ENCODE assay signal across 21 cellular contexts in genomic region chr3:184503647-184504046, GRCh38. TPM values are rescaled to one million over a fixed set of nuclear protein-coding genes. Genes with fewer than 3 reads are reported as not detected.
"Had no signal": no experiment of that assay in that cellular context is flagged by ENCODE, and none has a peak within 500 bp of the region (broad histone marks: within the 10 kb centered on the region; RNA-seq: fewer than 3 reads in every experiment).

No MANE protein-coding gene starts in this region.

- H3K27ac Mint-ChIP-seq: activated naive CD4-positive, alpha-beta T cell treated with anti-CD3 and anti-CD28 coated beads, Interleukin-2, amount 50 U/mL, for 24 hours; activated T-cell treated with anti-CD3 and anti-CD28 coated beads, Interleukin-2, amount 50 U/mL, for 72 hours; nephron progenitor cell; stimulated activated memory B cell treated with anti-CD40 and anti-IgM and Interleukin-4, amounts not matched to agents 10 μg/mL and 1 μg/mL and 100 μg/mL, for 72 hours; type B pancreatic cell had no signal

- H3K36me3 ChIP-seq: gastroesophageal sphincter, heart left ventricle, left ventricle myocardium inferior, spleen had no signal

- H3K4me1 ChIP-seq: gastroesophageal sphincter, left ventricle myocardium inferior, spleen, testis had no signal

- FAIRE-seq: astrocyte, bronchial epithelial cell had no signal

- H3K4me3 ChIP-seq: gastroesophageal sphincter, heart left ventricle, left ventricle myocardium inferior, spleen, testis had no signal

- H3K9me3 ChIP-seq: testis had no signal

- H3K9me3 Mint-ChIP-seq: activated T-cell treated with anti-CD3 and anti-CD28 coated beads, Interleukin-2, amount 50 U/mL, for 72 hours had no signal

- ATAC-seq: activated T-cell treated with anti-CD3 and anti-CD28 coated beads, Interleukin-2, amount 50 U/mL, for 72 hours; esophagus mucosa; gastroesophageal sphincter; heart left ventricle; stimulated activated memory B cell treated with anti-CD40 and anti-IgM and Interleukin-4, amounts not matched to agents 10 μg/mL and 1 μg/mL and 100 μg/mL, for 72 hours had no signal

- DNase-seq: activated CD4-positive, alpha-beta T cell treated with anti-CD3 and anti-CD28 coated beads, Interleukin-2, amount 50 U/mL, for 1 hour; activated CD4-positive, CD25-positive, alpha-beta regulatory T cell treated with anti-CD3 and anti-CD28 coated beads, Interleukin-2, amount 50 U/mL, for 72 hours; activated effector memory CD4-positive, alpha-beta T cell treated with anti-CD3 and anti-CD28 coated beads, Interleukin-2, amount 50 U/mL, for 16 hours; activated T-cell treated with anti-CD3 and anti-CD28 coated beads, Interleukin-2, amount 50 U/mL, for 72 hours; effector CD4-positive, alpha-beta T cell; heart left ventricle; left ventricle myocardium inferior; mammary epithelial cell; nephron progenitor cell; nucleus accumbens; spleen; stimulated activated CD4-positive, alpha-beta T cell treated with anti-CD3 and anti-CD28 coated beads, Interleukin-4, amount 100 ng/mL, for 4 hours; testis had no signal

- H3K36me3 Mint-ChIP-seq: stimulated activated memory B cell treated with anti-CD40 and anti-IgM and Interleukin-4, amounts not matched to agents 10 μg/mL and 1 μg/mL and 100 μg/mL, for 72 hours had no signal

- H3K4me3 Mint-ChIP-seq: activated naive CD4-positive, alpha-beta T cell treated with anti-CD3 and anti-CD28 coated beads, Interleukin-2, amount 50 U/mL, for 24 hours; activated T-cell treated with anti-CD3 and anti-CD28 coated beads, Interleukin-2, amount 50 U/mL, for 72 hours; nephron progenitor cell; stimulated activated memory B cell treated with anti-CD40 and anti-IgM and Interleukin-4, amounts not matched to agents 10 μg/mL and 1 μg/mL and 100 μg/mL, for 72 hours; type B pancreatic cell had no signal

- H3K4me1 Mint-ChIP-seq: activated naive CD4-positive, alpha-beta T cell treated with anti-CD3 and anti-CD28 coated beads, Interleukin-2, amount 50 U/mL, for 24 hours; stimulated activated memory B cell treated with anti-CD40 and anti-IgM and Interleukin-4, amounts not matched to agents 10 μg/mL and 1 μg/mL and 100 μg/mL, for 72 hours had no signal

- H3K27ac ChIP-seq: gastroesophageal sphincter, heart left ventricle, left ventricle myocardium inferior, spleen, testis had no signal

- H3K27me3 ChIP-seq: testis had no signal

RNA-seq across cellular contexts. Expression of gene EPHB3, which starts 57.9 kb away (rescaled TPM):
- total RNA-seq: activated CD8-positive, alpha-beta memory T cell treated with anti-CD3 and anti-CD28 coated beads for 36 hours had no signal
